9 cellular contexts compared by ENCODE assay signal in genomic region chr6:152124432-152125074, GRCh38.
DNase-seq lines count a peak whose midpoint lies in the region; ATAC-seq, FAIRE-seq and TF ChIP-seq lines count a peak whose summit lies in the region.
"Had no signal": no experiment of that assay in that cellular context is flagged by ENCODE, and none has a peak within 500 bp of the region (broad histone marks: within the 10 kb centered on the region; RNA-seq: fewer than 3 reads in every experiment).

No MANE protein-coding gene starts in this region.

- H3K4me3 ChIP-seq in HepG2 (replicated peaks in 1 of 3; ENCODE audit: insufficient read depth in 1 of 3, low read depth in 2 of 3, low read length in 3 of 3), result no peak overlapping the region

- peak; percentile 59 for TF ChIP-seq CTCF in GM10248 (IDR thresholded peaks at IDR 0.05; ENCODE audit: control extremely low read depth, extremely low read depth, low read depth, missing control alignments)
- peak; percentile 70 for TF ChIP-seq CTCF in HepG2 (CRISPR knock-in tag; IDR thresholded peaks at IDR 0.05)

- no peak overlapping the region for H2AFZ ChIP-seq in HepG2 (ENCODE audit: low read length)

- intact Hi-C loops in HepG2 (cut with micrococcal nuclease; ENCODE audit: unreplicated experiment), result loop anchor here (1.0 to 10.0 kb wide), 3 partner anchors 360 to 680 kb away; no protein-coding TSS in a partner anchor

- POLR2A ChIA-PET in GM10248 (lab: Yijun Ruan, JAX), result no interaction called here
- POLR2A ChIA-PET in HepG2 (lab: Yijun Ruan, JAX), result interaction anchor here (1.3 kb wide), 1 partner anchor 456 kb away, joined by 5 read pairs; no protein-coding TSS in a partner anchor

- 43% methylated on average over 3 of the region's 3 CpGs for WGBS in HepG2 (ENCODE audit: low lambda C conversion rate)

- H3K27ac ChIP-seq in HepG2 (ENCODE audit: extremely low read length, insufficient read depth, low read length), result no peak overlapping the region
- H3K27ac ChIP-seq: epithelial cell of prostate had no signal

- TF ChIP-seq POLR2A in HepG2 (IDR thresholded peaks at IDR 0.05; ENCODE audit: insufficient read depth in 1 of 2, low read depth in 2 of 2, low read length in 2 of 2), result no peak

- CTCF ChIA-PET in GM10248 (lab: Yijun Ruan, JAX), result interaction anchor here (0.7 to 2.4 kb wide), 23 partner anchors 7 to 434 kb away, joined by 3 to 12 read pairs (median 3); no protein-coding TSS in a partner anchor
- CTCF ChIA-PET in HepG2 (lab: Yijun Ruan, JAX; ENCODE audit: low intra/inter-chr PET ratio, low total read pairs), result interaction anchor here (1.4 to 1.6 kb wide), 2 partner anchors 360 to 449 kb away, joined by 7 to 15 read pairs; no protein-coding TSS in a partner anchor

- TF ChIP-seq EP300 in HepG2 (IDR thresholded peaks at IDR 0.05; ENCODE audit: low read depth in 2 of 2, low read length in 2 of 2) (no peak), HepG2 (CRISPR knock-in tag; IDR thresholded peaks at IDR 0.05; ENCODE audit: borderline replicate concordance) (no peak)

- no peaks in the 10 kb centered on the region for H3K27me3 ChIP-seq in HepG2 (ENCODE audit: control insufficient read depth in 1 of 2, insufficient read depth in 2 of 2, low read length in 2 of 2)

- DNase-seq in 8988T (peak; percentile 41), GM10248 (ENCODE audit: extremely low spot score) (peak; percentile 54), NCI-H524 (lab: John Stamatoyannopoulos, UW) (peak; percentile 18 to 65), cerebellar cortex (ENCODE audit: low spot score) (peak; percentile 52), HepG2 (ENCODE audit: low spot score) (peak; percentile 54), NK-92 (lab: John Stamatoyannopoulos, UW; ENCODE audit: unreplicated experiment) (no peak), NCI-H526 treated with DMSO at 0.1 percent for 48 hours (lab: John Stamatoyannopoulos, UW) (no peak)

- ATAC-seq in HG02798 (IDR thresholded peaks at IDR 0.05; ENCODE audit: poor library complexity, unreplicated experiment), result peak; percentile 80
- ATAC-seq in HepG2, result peak; percentile 84

- H3K36me3 ChIP-seq in HepG2 (replicated peaks in 1 of 2; ENCODE audit: control insufficient read depth in 1 of 2, insufficient read depth in 2 of 2, low read length in 2 of 2), result no peaks in the 10 kb centered on the region

- H3K9me3 ChIP-seq in HepG2 (ENCODE audit: low read length), result no peaks in the 10 kb centered on the region

- in situ Hi-C loops in HepG2 (cut with HindIII; ENCODE audit: extremely low pct_ligation_motif_present, low pct_unique_long_range_greater_than_20kb), result loop anchor here (5.0 kb wide), 2 partner anchors 362 to 447 kb away; no protein-coding TSS in a partner anchor

- no peaks in the 10 kb centered on the region for H3K4me1 ChIP-seq in HepG2 (ENCODE audit: insufficient read depth, low read length)

- BruUV-seq in HepG2 (replicated peaks; lab: Mats Ljungman, UMichigan), result no TSS peak

- peak; percentile 81 for FAIRE-seq in HepG2 (lab: Jason Lieb, UNC)

- H3K4me2 ChIP-seq in HepG2 (ENCODE audit: low read depth, low read length), result no peak overlapping the region

- H3K79me2 ChIP-seq in HepG2 (ENCODE audit: insufficient read depth, low read length), result no peaks in the 10 kb centered on the region

- no peak overlapping the region for H3K9ac ChIP-seq in HepG2 (ENCODE audit: insufficient read depth, low read depth, low read length)

- H4K20me1 ChIP-seq in HepG2 (ENCODE audit: insufficient read depth, low read length), result no peaks in the 10 kb centered on the region; the same call in 1 of the 2 replicates

- peak; percentile 62 for TF ChIP-seq RAD21 in HepG2 (CRISPR knock-in tag; IDR thresholded peaks at IDR 0.05)

TF ChIP-seq in HepG2, 621 proteins besides CTCF, POLR2A, EP300 and RAD21:
- TF ChIP-seq STAG1 (CRISPR knock-in tag; IDR thresholded peaks at IDR 0.05) (peak; percentile 77), ZNF18 (CRISPR knock-in tag; IDR thresholded peaks at IDR 0.05; ENCODE audit: insufficient replicate concordance) (peak; percentile 26), ARID3A (IDR thresholded peaks at IDR 0.05; ENCODE audit: low read depth, low read length) (0 out of 2 replicates have a peak, but pooled peaks have one; percentile 27), MTA3 (CRISPR knock-in tag; IDR thresholded peaks at IDR 0.05) (no peak), SMC3 (IDR thresholded peaks at IDR 0.05; ENCODE audit: low read length) (peak; percentile 70), KAT7 (CRISPR knock-in tag; IDR thresholded peaks at IDR 0.05; ENCODE audit: borderline replicate concordance) (no peak), ZBTB49 (CRISPR knock-in tag; IDR thresholded peaks at IDR 0.05; ENCODE audit: borderline replicate concordance) (no peak), PTBP1 (IDR thresholded peaks at IDR 0.05; ENCODE audit: low read depth, low read length, poor library complexity, severe bottlenecking) (no peak), GFI1 (CRISPR knock-in tag; IDR thresholded peaks at IDR 0.05; ENCODE audit: borderline replicate concordance) (0 out of 2 replicates have a peak, but pooled peaks have one; percentile 26), MIXL1 (CRISPR knock-in tag; IDR thresholded peaks at IDR 0.05) (peak; percentile 78; the same call in 1 of the 2 replicates), ZNF619 (CRISPR knock-in tag; IDR thresholded peaks at IDR 0.05) (no peak)

Comparison
In these comparisons a context has a peak if more than half of its experiments do, and no peak if none do; other contexts are left out.
1. DNase-seq: peak in 8988T (single experiment), GM10248 (single experiment), NCI-H524 (2 of 2), cerebellar cortex (single experiment) and HepG2 (single experiment); none in NK-92 (single experiment) and NCI-H526 treated with DMSO at 0.1 percent for 48 hours (single experiment).